Comparison of ENCODE assay signal across 14 cellular contexts in genomic region chr20:57167971-57168693, GRCh38.
DNase-seq lines count a peak whose midpoint lies in the region; ATAC-seq and TF ChIP-seq lines count a peak whose summit lies in the region.
"Had no signal": no experiment of that assay in that cellular context is flagged by ENCODE, and none has a peak within 500 bp of the region (broad histone marks: within the 10 kb centered on the region; RNA-seq: fewer than 3 reads in every experiment).

No MANE protein-coding gene starts in this region.

- H3K27ac Mint-ChIP-seq in nephron: peak overlapping the region; percentile 81 to 91 (median 81)

- DNase-seq in NCI-H748 (lab: John Stamatoyannopoulos, UW; ENCODE audit: unreplicated experiment): peak; percentile 24
- no peak for DNase-seq in NCI-H748 treated with DMSO at 0.1 percent for 48 hours (lab: John Stamatoyannopoulos, UW)
- DNase-seq in fibroblast of peridontal ligament (ENCODE audit: extremely low read depth): peak; percentile 16
- no peak for DNase-seq in NCI-H526 treated with DMSO at 0.1 percent for 48 hours (lab: John Stamatoyannopoulos, UW)
- no peak for DNase-seq in COLO829 (ENCODE audit: low spot score)
- DNase-seq: 8988T, DMS153, KG1, kidney, SHP77 had no signal

- ATAC-seq in HG02623 (IDR thresholded peaks at IDR 0.05; ENCODE audit: unreplicated experiment) (no peak), HG02571 (IDR thresholded peaks at IDR 0.05; ENCODE audit: unreplicated experiment) (no peak)
- ATAC-seq: activated CD4-positive, CD25-positive, alpha-beta regulatory T cell treated with anti-CD3 and anti-CD28 coated beads, Interleukin-2, amount 50 U/mL, for 24 hours had no signal

- peaks cover 9% of the 10 kb centered on the region for H3K9me3 Mint-ChIP-seq in nephron

- H3K4me1 Mint-ChIP-seq in nephron: peaks cover 29% of the 10 kb centered on the region

- peaks cover 53% of the 10 kb centered on the region for H3K36me3 Mint-ChIP-seq in nephron (ENCODE audit: low read depth)

- H3K27me3 Mint-ChIP-seq in nephron (ENCODE audit: low read depth): peaks cover 5% of the 10 kb centered on the region

- H3K4me3 Mint-ChIP-seq in nephron: peak overlapping the region in 1 of 3 experiments; percentile 29

- no peak for TF ChIP-seq CTCF in nephron (IDR thresholded peaks at IDR 0.05; ENCODE audit: unreplicated experiment in 3 of 3)

Comparison
In these comparisons a context has a peak if more than half of its experiments do, and no peak if none do; other contexts are left out.
1. DNase-seq: peak in NCI-H748 (single experiment) and fibroblast of peridontal ligament (single experiment); none in NCI-H748 treated with DMSO at 0.1 percent for 48 hours (single experiment), NCI-H526 treated with DMSO at 0.1 percent for 48 hours (single experiment) and COLO829 (single experiment).